In the genomic region with DNA sequence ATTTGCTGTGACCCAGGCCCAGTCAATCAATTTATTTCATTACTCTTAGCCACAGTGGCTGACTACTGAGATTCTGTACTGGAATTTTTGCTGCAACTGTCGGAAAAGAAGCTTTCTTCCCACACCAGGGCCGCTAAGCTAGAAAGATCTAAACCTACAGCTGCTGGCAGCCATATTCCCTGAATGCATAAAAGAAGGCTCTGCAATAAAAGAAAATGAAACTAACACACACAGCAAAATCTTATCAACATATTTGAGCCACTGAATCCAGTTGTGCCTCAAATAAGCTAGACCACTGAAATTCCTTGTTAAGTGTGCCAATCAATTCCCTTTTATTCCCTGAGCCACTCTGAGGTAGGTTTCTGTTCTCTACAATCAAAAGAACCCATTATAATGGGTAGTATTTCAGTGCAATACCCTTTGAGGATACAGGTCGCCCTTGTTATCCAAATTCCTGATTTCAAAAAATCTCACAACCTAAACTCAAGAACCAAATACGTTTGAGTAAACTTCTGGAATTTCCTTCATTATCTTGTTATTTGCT, we compare ENCODE assay signal across 15 cellular contexts.
DNase-seq lines count a peak whose midpoint lies in the region; ATAC-seq, FAIRE-seq and TF ChIP-seq lines count a peak whose summit lies in the region.
"Had no signal": no experiment of that assay in that cellular context is flagged by ENCODE, and none has a peak within 500 bp of the region (broad histone marks: within the 10 kb centered on the region; RNA-seq: fewer than 3 reads in every experiment).

No MANE protein-coding gene starts in this region.

- no peak overlapping the region for H2AFZ ChIP-seq in SU-DHL-6 (ENCODE audit: low read depth, low read length, severe bottlenecking)

- peaks cover 98% of the 10 kb centered on the region for H3K79me2 ChIP-seq in SU-DHL-6 (ENCODE audit: insufficient read depth, low read length)

- H3K27me3 ChIP-seq in HUES6 (ENCODE audit: control insufficient read depth, insufficient read depth, low read length) (no peaks in the 10 kb centered on the region), SU-DHL-6 (ENCODE audit: low read length) (no peaks in the 10 kb centered on the region), small intestine (ENCODE audit: control insufficient read depth in 2 of 2, insufficient read depth in 2 of 2, low read length in 2 of 2) (no peaks in the 10 kb centered on the region)
- H3K27me3 ChIP-seq: transverse colon had no signal

- H3K27ac ChIP-seq in HUES6 (ENCODE audit: low read depth, low read length) (peak overlapping the region; percentile 34; the same call in 1 of the 2 replicates), SU-DHL-6 (ENCODE audit: low read depth, low read length) (no peak overlapping the region), small intestine (ENCODE audit: low read depth in 1 of 2, low read length in 1 of 2) (no peak overlapping the region)
- H3K27ac ChIP-seq: C4-2B, transverse colon had no signal

- H3K9me3 ChIP-seq in HUES6 (ENCODE audit: control insufficient read depth, insufficient read depth, low read depth, low read length), result no peaks in the 10 kb centered on the region
- H3K9me3 ChIP-seq in SU-DHL-6 (ENCODE audit: insufficient read depth, low read length), result no peaks in the 10 kb centered on the region
- H3K9me3 ChIP-seq in small intestine (ENCODE audit: control insufficient read depth, low read depth), result no peaks in the 10 kb centered on the region
- H3K9me3 ChIP-seq: transverse colon had no signal

- H3K4me3 ChIP-seq in HUES6 (ENCODE audit: low read depth, low read length) (peak overlapping the region; percentile 13; the same call in 1 of the 2 replicates), SU-DHL-6 (ENCODE audit: insufficient read depth, low read length, poor library complexity, severe bottlenecking) (no peak overlapping the region), fibroblast of villous mesenchyme (ENCODE audit: low read depth, low read length) (peak overlapping the region; percentile 15), small intestine (ENCODE audit: low read depth in 1 of 2, low read length in 2 of 2) (no peak overlapping the region)
- H3K4me3 ChIP-seq: transverse colon had no signal

- no peak for ATAC-seq in GM18517 (IDR thresholded peaks at IDR 0.05; ENCODE audit: unreplicated experiment)

- H3K9ac ChIP-seq in HUES6 (ENCODE audit: low read length), result no peak overlapping the region
- no peak overlapping the region for H3K9ac ChIP-seq in SU-DHL-6 (ENCODE audit: low read length)

- no peaks in the 10 kb centered on the region for H3K9me2 ChIP-seq in SU-DHL-6 (replicated peaks; ENCODE audit: insufficient read depth, low read length)

- no peak for FAIRE-seq in small intestine (lab: Jason Lieb, UNC)
- FAIRE-seq: keratinocyte had no signal

- H3K4me1 ChIP-seq in HUES6 (ENCODE audit: control insufficient read depth, insufficient read depth, low read length) (peaks cover 21% of the 10 kb centered on the region), small intestine (ENCODE audit: control insufficient read depth in 2 of 2, insufficient read depth in 1 of 2, low read depth in 1 of 2, low read length in 1 of 2) (no peaks in the 10 kb centered on the region)

- 47 to 58% (median 55%) methylated on average over 4 of the region's 4 CpGs for WGBS in small intestine, 3 donors

- DNase-seq in fibroblast of villous mesenchyme (ENCODE audit: low read depth), result peak; percentile 45
- peak; percentile 20 for DNase-seq in small intestine
- no peak for DNase-seq in AML-193 (lab: John Stamatoyannopoulos, UW)
- no peak for DNase-seq in DMS153 treated with DMSO at 0.1 percent for 48 hours (lab: John Stamatoyannopoulos, UW; ENCODE audit: unreplicated experiment)
- DNase-seq: activated CD4-positive, alpha-beta memory T cell treated with anti-CD3 and anti-CD28 coated beads for 36 hours; activated effector memory CD4-positive, alpha-beta T cell treated with anti-CD3 and anti-CD28 coated beads, Interleukin-2, amount 50 U/mL, for 16 hours; endodermal cell; RPMI8226; T-helper 9 cell; transverse colon had no signal

- no peaks in the 10 kb centered on the region for H3K36me3 ChIP-seq in HUES6 (ENCODE audit: control insufficient read depth, insufficient read depth, low read length)
- H3K36me3 ChIP-seq in SU-DHL-6 (ENCODE audit: low read length), result peaks cover 6% of the 10 kb centered on the region
- no peaks in the 10 kb centered on the region for H3K36me3 ChIP-seq in small intestine (ENCODE audit: control insufficient read depth in 2 of 2, insufficient read depth in 2 of 2, low read length in 2 of 2)
- H3K36me3 ChIP-seq: transverse colon had no signal

- no peak for TF ChIP-seq CTCF in SU-DHL-6 (IDR thresholded peaks at IDR 0.05; ENCODE audit: insufficient read depth, low read length, poor library complexity, severe bottlenecking)
- TF ChIP-seq CTCF in fibroblast of villous mesenchyme (IDR thresholded peaks at IDR 0.05; ENCODE audit: insufficient read depth, low read depth, low read length), result no peak

- peaks cover 28% of the 10 kb centered on the region; the same call in 1 of the 2 replicates for H3F3A ChIP-seq in SU-DHL-6 (ENCODE audit: insufficient read depth)

- no peaks in the 10 kb centered on the region; the same call in 1 of the 2 replicates for H4K20me1 ChIP-seq in SU-DHL-6 (ENCODE audit: low read depth, low read length)

- peak overlapping the region; percentile 2 for H3K4me2 ChIP-seq in SU-DHL-6 (ENCODE audit: low read depth, low read length, poor library complexity, severe bottlenecking)

Comparison
In these comparisons a context has a peak if more than half of its experiments do, and no peak if none do; other contexts are left out.
1. H3K4me3 ChIP-seq: peak in HUES6 (single experiment) and fibroblast of villous mesenchyme (single experiment); none in SU-DHL-6 (single experiment) and small intestine (0 of 2).
2. DNase-seq: peak in fibroblast of villous mesenchyme (single experiment) and small intestine (single experiment); none in AML-193 (0 of 2) and DMS153 treated with DMSO at 0.1 percent for 48 hours (single experiment).